ENCODE assay signal across 9 cellular contexts in the genomic region with DNA sequence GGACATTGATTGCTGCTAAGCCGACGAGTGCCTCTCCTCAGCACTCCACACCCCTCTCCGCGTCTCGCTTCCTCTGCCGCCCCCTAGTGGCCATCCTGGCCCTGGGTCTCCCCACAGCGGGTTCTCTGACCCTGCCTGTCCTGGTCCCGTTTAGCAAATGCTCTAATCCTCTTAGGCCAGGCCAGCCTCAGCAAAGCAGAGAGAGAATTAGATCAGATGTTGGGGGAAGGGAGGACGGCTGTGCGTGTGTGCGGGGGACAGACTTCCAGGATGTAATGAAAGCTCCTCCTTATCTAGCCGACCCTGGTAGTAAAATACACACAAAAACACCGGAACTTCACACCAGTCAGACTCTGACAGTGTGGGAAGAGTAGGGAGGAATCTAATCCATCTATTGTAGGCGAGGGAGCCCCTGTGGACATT. TPM values are rescaled to one million over a fixed set of nuclear protein-coding genes. Genes with fewer than 3 reads are reported as not detected.
DNase-seq lines count a peak whose midpoint lies in the region; ATAC-seq and TF ChIP-seq lines count a peak whose summit lies in the region.
"Had no signal": no experiment of that assay in that cellular context is flagged by ENCODE, and none has a peak within 500 bp of the region (broad histone marks: within the 10 kb centered on the region; RNA-seq: fewer than 3 reads in every experiment).

No MANE protein-coding gene starts in this region.

- no peak overlapping the region for H3K4me3 Mint-ChIP-seq in Caco-2 (ENCODE audit: unreplicated experiment)
- no peak overlapping the region for H3K4me3 Mint-ChIP-seq in activated T-cell treated with anti-CD3 and anti-CD28 coated beads, Interleukin-2, amount 50 U/mL, for 72 hours
- H3K4me3 Mint-ChIP-seq in nephron progenitor cell: no peak overlapping the region
- H3K4me3 Mint-ChIP-seq: T-helper 1 cell treated with Interleukin-12 subunit alpha and Interleukin-12 subunit beta and Interleukin-4 antibody, amounts not matched to agents 30 μg/mL and 1 μg/mL, for 36 hours had no signal

- POLR2A ChIA-PET in Caco-2 (lab: Charles Lee): no interaction called here

- peak; percentile 88 to 94 for DNase-seq in Caco-2
- peak; percentile 98 for DNase-seq in HuH-7 (ENCODE audit: low spot score)
- peak; percentile 86 to 91 for DNase-seq in activated T-cell treated with anti-CD3 and anti-CD28 coated beads, Interleukin-2, amount 50 U/mL, for 72 hours
- peak; percentile 62 for DNase-seq in fibroblast of mammary gland (ENCODE audit: low read depth)
- peak; percentile 98 for DNase-seq in nephron progenitor cell
- peak; percentile 48 to 85 (median 72) for DNase-seq in stimulated activated naive CD4-positive, alpha-beta T cell (lab: John Stamatoyannopoulos, UW)

- peak; percentile 96 to 98 for TF ChIP-seq CTCF in Caco-2 (IDR thresholded peaks at IDR 0.05; ENCODE audit: insufficient read depth in 1 of 2, low read depth in 1 of 2, low read length in 1 of 2, severe bottlenecking in 1 of 2, unreplicated experiment in 1 of 2)
- peak; percentile 92 for TF ChIP-seq CTCF in fibroblast of mammary gland (conservative IDR thresholded peaks at IDR 0.05; ENCODE audit: control insufficient read depth, insufficient read depth, low read depth, low read length)
- peak; percentile 98 for TF ChIP-seq CTCF in nephron progenitor cell (IDR thresholded peaks at IDR 0.05)

- no TSS peak for BruUV-seq in Caco-2 (replicated peaks; lab: Mats Ljungman, UMichigan)

- H3K4me1 Mint-ChIP-seq in Caco-2 (ENCODE audit: low read depth, unreplicated experiment): no peaks in the 10 kb centered on the region
- peaks cover 5% of the 10 kb centered on the region for H3K4me1 Mint-ChIP-seq in activated T-cell treated with anti-CD3 and anti-CD28 coated beads, Interleukin-2, amount 50 U/mL, for 72 hours (ENCODE audit: low read depth)
- H3K4me1 Mint-ChIP-seq in nephron progenitor cell: peaks cover 7% of the 10 kb centered on the region

- H3K27me3 Mint-ChIP-seq in Caco-2 (ENCODE audit: insufficient read depth, unreplicated experiment) (no peaks in the 10 kb centered on the region), nephron progenitor cell (ENCODE audit: low read depth, poor library complexity) (peaks cover 8% of the 10 kb centered on the region)
- peaks cover 14% of the 10 kb centered on the region for H3K27me3 Mint-ChIP-seq in activated T-cell treated with anti-CD3 and anti-CD28 coated beads, Interleukin-2, amount 50 U/mL, for 72 hours (ENCODE audit: low read depth)

- H3K27me3 ChIP-seq in Caco-2 (replicated peaks; ENCODE audit: control insufficient read depth, insufficient read depth, low read length): no peaks in the 10 kb centered on the region

- no peaks in the 10 kb centered on the region for H3K9me3 ChIP-seq in Caco-2

- no peaks in the 10 kb centered on the region for H3K4me1 ChIP-seq in Caco-2

- H3K4me3 ChIP-seq in Caco-2 (ENCODE audit: low read depth, low read length) (no peak overlapping the region), fibroblast of mammary gland (ENCODE audit: control insufficient read depth, low read depth, low read length) (no peak overlapping the region)

- intact Hi-C loops in Caco-2 (cut with micrococcal nuclease; ENCODE audit: unreplicated experiment): loop anchor here (1.0 kb wide), 2 partner anchors 50 to 97 kb away; no protein-coding TSS in a partner anchor

- ATAC-seq in activated T-cell treated with anti-CD3 and anti-CD28 coated beads, Interleukin-2, amount 50 U/mL, for 72 hours (replicated peaks in 1 of 2): peak; percentile 88 to 93
- no peak for ATAC-seq in HG03439 (IDR thresholded peaks at IDR 0.05; ENCODE audit: unreplicated experiment)

- CTCF ChIA-PET in Caco-2 (lab: Charles Lee): interaction anchor here (1.0 kb wide), 1 partner anchor 54 kb away, joined by 4 read pairs; no protein-coding TSS in a partner anchor

- no peaks in the 10 kb centered on the region for H3K36me3 ChIP-seq in Caco-2 (ENCODE audit: control insufficient read depth, insufficient read depth, low read length)

- H3K9me3 Mint-ChIP-seq in Caco-2 (ENCODE audit: unreplicated experiment) (no peaks in the 10 kb centered on the region), nephron progenitor cell (peaks cover 8% of the 10 kb centered on the region)
- H3K9me3 Mint-ChIP-seq in activated T-cell treated with anti-CD3 and anti-CD28 coated beads, Interleukin-2, amount 50 U/mL, for 72 hours: no peaks in the 10 kb centered on the region
- H3K9me3 Mint-ChIP-seq: T-helper 1 cell treated with Interleukin-12 subunit alpha and Interleukin-12 subunit beta and Interleukin-4 antibody, amounts not matched to agents 30 μg/mL and 1 μg/mL, for 36 hours had no signal

- no peak overlapping the region for H3K27ac Mint-ChIP-seq in Caco-2 (ENCODE audit: unreplicated experiment)
- H3K27ac Mint-ChIP-seq in activated T-cell treated with anti-CD3 and anti-CD28 coated beads, Interleukin-2, amount 50 U/mL, for 72 hours: no peak overlapping the region
- H3K27ac Mint-ChIP-seq in nephron progenitor cell: peak overlapping the region; percentile 42
- H3K27ac Mint-ChIP-seq: T-helper 1 cell treated with Interleukin-12 subunit alpha and Interleukin-12 subunit beta and Interleukin-4 antibody, amounts not matched to agents 30 μg/mL and 1 μg/mL, for 36 hours had no signal

- H3K36me3 Mint-ChIP-seq in Caco-2 (ENCODE audit: insufficient read depth, unreplicated experiment) (no peaks in the 10 kb centered on the region), nephron progenitor cell (ENCODE audit: low read depth) (no peaks in the 10 kb centered on the region)
- no peaks in the 10 kb centered on the region for H3K36me3 Mint-ChIP-seq in activated T-cell treated with anti-CD3 and anti-CD28 coated beads, Interleukin-2, amount 50 U/mL, for 72 hours (ENCODE audit: insufficient read depth in 2 of 2)

TF ChIP-seq in PFSK-1, 5 proteins besides CTCF, POLR2A, EP300 and RAD21:
- no peak for TF ChIP-seq TAF1 (IDR thresholded peaks at IDR 0.05; ENCODE audit: borderline replicate concordance, insufficient read depth, low read length)
- no peak for TF ChIP-seq POLR2AphosphoS5 (IDR thresholded peaks at IDR 0.05; ENCODE audit: low read depth, low read length)
- TF ChIP-seq FOXP2 (optimal IDR thresholded peaks at IDR 0.05; ENCODE audit: borderline replicate concordance, extremely low read depth, extremely low read length, insufficient read depth): peak; percentile 50
- TF ChIP-seq, protein P1, sequence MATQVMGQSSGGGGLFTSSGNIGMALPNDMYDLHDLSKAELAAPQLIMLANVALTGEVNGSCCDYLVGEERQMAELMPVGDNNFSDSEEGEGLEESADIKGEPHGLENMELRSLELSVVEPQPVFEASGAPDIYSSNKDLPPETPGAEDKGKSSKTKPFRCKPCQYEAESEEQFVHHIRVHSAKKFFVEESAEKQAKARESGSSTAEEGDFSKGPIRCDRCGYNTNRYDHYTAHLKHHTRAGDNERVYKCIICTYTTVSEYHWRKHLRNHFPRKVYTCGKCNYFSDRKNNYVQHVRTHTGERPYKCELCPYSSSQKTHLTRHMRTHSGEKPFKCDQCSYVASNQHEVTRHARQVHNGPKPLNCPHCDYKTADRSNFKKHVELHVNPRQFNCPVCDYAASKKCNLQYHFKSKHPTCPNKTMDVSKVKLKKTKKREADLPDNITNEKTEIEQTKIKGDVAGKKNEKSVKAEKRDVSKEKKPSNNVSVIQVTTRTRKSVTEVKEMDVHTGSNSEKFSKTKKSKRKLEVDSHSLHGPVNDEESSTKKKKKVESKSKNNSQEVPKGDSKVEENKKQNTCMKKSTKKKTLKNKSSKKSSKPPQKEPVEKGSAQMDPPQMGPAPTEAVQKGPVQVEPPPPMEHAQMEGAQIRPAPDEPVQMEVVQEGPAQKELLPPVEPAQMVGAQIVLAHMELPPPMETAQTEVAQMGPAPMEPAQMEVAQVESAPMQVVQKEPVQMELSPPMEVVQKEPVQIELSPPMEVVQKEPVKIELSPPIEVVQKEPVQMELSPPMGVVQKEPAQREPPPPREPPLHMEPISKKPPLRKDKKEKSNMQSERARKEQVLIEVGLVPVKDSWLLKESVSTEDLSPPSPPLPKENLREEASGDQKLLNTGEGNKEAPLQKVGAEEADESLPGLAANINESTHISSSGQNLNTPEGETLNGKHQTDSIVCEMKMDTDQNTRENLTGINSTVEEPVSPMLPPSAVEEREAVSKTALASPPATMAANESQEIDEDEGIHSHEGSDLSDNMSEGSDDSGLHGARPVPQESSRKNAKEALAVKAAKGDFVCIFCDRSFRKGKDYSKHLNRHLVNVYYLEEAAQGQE (IDR thresholded peaks at IDR 0.05; ENCODE audit: insufficient read depth in 1 of 2, low read depth in 2 of 2, low read length in 2 of 2): no peak
- TF ChIP-seq SIN3A (IDR thresholded peaks at IDR 0.05; ENCODE audit: borderline replicate concordance, insufficient read depth, low read length): no peak
TF ChIP-seq in PFSK-1: peak in this region for 1.

RNA-seq across cellular contexts. Expression of a gene that starts 4.5 kb away (rescaled TPM):
- total RNA-seq in Caco-2 (2022): not detected in 2 replicates
- not detected for polyA plus RNA-seq in PFSK-1 (2012; ENCODE audit: insufficient read length, low read depth)
- total RNA-seq in activated T-cell treated with anti-CD3 and anti-CD28 coated beads, Interleukin-2, amount 50 U/mL, for 72 hours: not detected

RNA-seq across cellular contexts. Expression of a gene that starts 22.6 kb away (rescaled TPM):
- 4.5 TPM in 2 replicates for total RNA-seq in Caco-2 (2022)
- not detected for polyA plus RNA-seq in PFSK-1 (2012; ENCODE audit: insufficient read length, low read depth)
- total RNA-seq in activated T-cell treated with anti-CD3 and anti-CD28 coated beads, Interleukin-2, amount 50 U/mL, for 72 hours: not detected

RNA-seq across cellular contexts. Expression of a gene that starts 41.8 kb away (rescaled TPM):
- total RNA-seq in Caco-2 (2022): not detected in 2 replicates
- polyA plus RNA-seq in PFSK-1 (2012; ENCODE audit: insufficient read length, low read depth): not detected
- not detected for total RNA-seq in activated T-cell treated with anti-CD3 and anti-CD28 coated beads, Interleukin-2, amount 50 U/mL, for 72 hours

RNA-seq across cellular contexts. Expression of a gene that starts 59.2 kb away (rescaled TPM):
- total RNA-seq in Caco-2 (2022): not detected in 2 replicates
- polyA plus RNA-seq in PFSK-1 (2012; ENCODE audit: insufficient read length, low read depth): not detected
- total RNA-seq in activated T-cell treated with anti-CD3 and anti-CD28 coated beads, Interleukin-2, amount 50 U/mL, for 72 hours: not detected
